ENCODE assay signal across 8 cellular contexts in genomic region chr13:113758651-113759524, GRCh38. TPM values are rescaled to one million over a fixed set of nuclear protein-coding genes. Genes with fewer than 3 reads are reported as not detected.
DNase-seq lines count a peak whose midpoint lies in the region; ATAC-seq, FAIRE-seq and TF ChIP-seq lines count a peak whose summit lies in the region.

TSS of gene TMEM255B (plus strand) at chr13:113759226. CDS start at chr13:113759270, 44 bp downstream.

- peaks cover 43% of the 10 kb centered on the region for H3K27me3 Mint-ChIP-seq in activated CD4-positive, alpha-beta memory T cell treated with anti-CD3 and anti-CD28 coated beads for 36 hours

- WGBS in liver: 2% methylated on average over 80 of the region's 80 CpGs

- H3K4me3 ChIP-seq in dorsolateral prefrontal cortex (peak within 1 kb of the TSS; percentile 56 to 85 (median 75)), liver (ENCODE audit: low read depth in 1 of 3, low read length in 3 of 3) (peak within 1 kb of the TSS; percentile 50 to 69 (median 64))

- H3K36me3 Mint-ChIP-seq in activated CD4-positive, alpha-beta memory T cell treated with anti-CD3 and anti-CD28 coated beads for 36 hours: no peaks in the 10 kb centered on the region

- peak; percentile 85 for ATAC-seq in HG03066 (IDR thresholded peaks at IDR 0.05; ENCODE audit: low read depth, unreplicated experiment)
- ATAC-seq in GM18873 (IDR thresholded peaks at IDR 0.05; ENCODE audit: low FRiP score, unreplicated experiment): no peak

- TF ChIP-seq RAD21 in liver (IDR thresholded peaks at IDR 0.05): no peak

- FAIRE-seq in GM18507 (lab: Jason Lieb, UNC): peak; percentile 42

- POLR2A ChIA-PET in activated CD4-positive, alpha-beta memory T cell treated with anti-CD3 and anti-CD28 coated beads for 36 hours (lab: Charles Lee): no interaction called here

- peaks cover 7% of the 10 kb centered on the region for H3K4me1 Mint-ChIP-seq in activated CD4-positive, alpha-beta memory T cell treated with anti-CD3 and anti-CD28 coated beads for 36 hours (ENCODE audit: low read depth)

- H3K4me3 Mint-ChIP-seq in activated CD4-positive, alpha-beta memory T cell treated with anti-CD3 and anti-CD28 coated beads for 36 hours: peak within 1 kb of the TSS; percentile 77

- H3K27me3 ChIP-seq in dorsolateral prefrontal cortex (peaks cover 0 to 6% (median 0%) of the 10 kb centered on the region in 45 donors), liver (ENCODE audit: control insufficient read depth in 4 of 4, insufficient read depth in 4 of 4, low read length in 3 of 4) (peaks cover 0 to 15% (median 1%) of the 10 kb centered on the region in 4 donors)

- H3K27ac ChIP-seq in dorsolateral prefrontal cortex (peak within 1 kb of the TSS in 41 of 59 donors; percentile 6 to 84 (median 66)), liver (ENCODE audit: low read depth in 1 of 2, low read length in 2 of 2) (peak within 1 kb of the TSS; percentile 73 to 79)

- CTCF ChIA-PET in activated CD4-positive, alpha-beta memory T cell treated with anti-CD3 and anti-CD28 coated beads for 36 hours (lab: Charles Lee): interaction anchor here (0.6 to 1.6 kb wide), 3 partner anchors 9 to 351 kb away, joined by 3 to 5 read pairs (median 4); no protein-coding TSS in a partner anchor

- peak in 47 of 56 donors; percentile 17 to 71 (median 46) for TF ChIP-seq CTCF in dorsolateral prefrontal cortex (IDR thresholded peaks at IDR 0.05 in 54 of 56, conservative IDR thresholded peaks at IDR 0.05 in 2 of 56; ENCODE audit: low read depth in 1 of 56, partially characterized antibody in 56 of 56)
- peak; percentile 11 for TF ChIP-seq CTCF in liver (IDR thresholded peaks at IDR 0.05; ENCODE audit: low read depth, low read length, missing input control)

- intact Hi-C loops in activated CD4-positive, alpha-beta memory T cell treated with anti-CD3 and anti-CD28 coated beads for 36 hours (cut with micrococcal nuclease): no loop called here
- intact Hi-C loops in dorsolateral prefrontal cortex (cut with DNase I): no loop called here

- DNase-seq in GM18507 (ENCODE audit: extremely low spot score, insufficient read length, low read depth) (peak; percentile 76), NCI-H510A treated with DMSO at 0.1 percent for 48 hours (lab: John Stamatoyannopoulos, UW) (peak; percentile 56), dorsolateral prefrontal cortex (peak; percentile 53 to 82 (median 68))
- peak; percentile 85 for DNase-seq in activated CD4-positive, alpha-beta memory T cell treated with anti-CD3 and anti-CD28 coated beads for 36 hours
- DNase-seq in stimulated activated CD4-positive, alpha-beta T cell treated with anti-CD3 and anti-CD28 coated beads, Interleukin-4, amount 100 ng/mL, for 1 hour: peak; percentile 80

- H3K9me3 Mint-ChIP-seq in activated CD4-positive, alpha-beta memory T cell treated with anti-CD3 and anti-CD28 coated beads for 36 hours: no peaks in the 10 kb centered on the region

- peaks cover 0 to 2% (median 0%) of the 10 kb centered on the region in 4 donors for H3K36me3 ChIP-seq in liver (ENCODE audit: control insufficient read depth in 4 of 4, insufficient read depth in 3 of 4, low read depth in 1 of 4, low read length in 3 of 4)

- no peaks in the 10 kb centered on the region for H3K9me3 ChIP-seq in liver (ENCODE audit: control insufficient read depth in 4 of 4, low read length in 3 of 4)

- no peak within 1 kb of the TSS for H3K27ac Mint-ChIP-seq in activated CD4-positive, alpha-beta memory T cell treated with anti-CD3 and anti-CD28 coated beads for 36 hours

- peak within 1 kb of the TSS in 1 of 2 donors; percentile 28 for H3K9ac ChIP-seq in liver (ENCODE audit: low read depth in 1 of 2, low read length in 2 of 2)

- peaks cover 0 to 22% (median 13%) of the 10 kb centered on the region in 4 donors for H3K4me1 ChIP-seq in liver (ENCODE audit: control insufficient read depth in 4 of 4, insufficient read depth in 4 of 4, low read length in 3 of 4)

TF ChIP-seq in liver, 16 proteins besides CTCF, POLR2A, EP300 and RAD21:
- TF ChIP-seq SP1 (IDR thresholded peaks at IDR 0.05) (peak; percentile 48), NR2F2 (IDR thresholded peaks at IDR 0.05) (peak; percentile 100), RXRA (IDR thresholded peaks at IDR 0.05) (peak; percentile 54 to 71), HNF4A (conservative IDR thresholded peaks at IDR 0.05) (no peak), GABPA (IDR thresholded peaks at IDR 0.05 in 1 of 2, conservative IDR thresholded peaks at IDR 0.05 in 1 of 2) (no peak), REST (IDR thresholded peaks at IDR 0.05) (no peak)

RNA-seq across cellular contexts. Expression of gene TMEM255B, which starts in this region (rescaled TPM):
- total RNA-seq in activated CD4-positive, alpha-beta memory T cell treated with anti-CD3 and anti-CD28 coated beads for 36 hours: under 1 TPM; 0.61 to 0.88 TPM
- total RNA-seq in dorsolateral prefrontal cortex (10 to 100 TPM in 6 of 120 experiments, 1 to 10 TPM in 114; 1.5 to 13.9 (median 4.9) TPM), liver (1 to 10 TPM in 1 of 2 donors, under 1 TPM in 1; 0.37 to 3.3 TPM)
- polyA plus RNA-seq in liver: 1 to 10 TPM; 3.7 to 8.6 TPM

Comparison
In these comparisons a context has a peak if more than half of its experiments do, and no peak if none do; other contexts are left out.
1. Peak in DNase-seq in activated CD4-positive, alpha-beta memory T cell treated with anti-CD3 and anti-CD28 coated beads for 36 hours; RNA of the gene not detected or under 1 TPM.